8 cellular contexts compared by ENCODE assay signal in genomic region chr3:5057857-5058324, GRCh38.
DNase-seq lines count a peak whose midpoint lies in the region; ATAC-seq and TF ChIP-seq lines count a peak whose summit lies in the region.

No MANE protein-coding gene starts in this region.

- H3K4me1 ChIP-seq in neutrophil (ENCODE audit: control insufficient read depth in 1 of 2, insufficient read depth in 1 of 2, low read depth in 1 of 2, low read length in 1 of 2), result peaks cover 46% of the 10 kb centered on the region in 2 experiments
- H3K4me1 ChIP-seq in suprapubic skin, result peaks cover 17% of the 10 kb centered on the region

- H3K9me3 ChIP-seq in neutrophil, result no peaks in the 10 kb centered on the region
- H3K9me3 ChIP-seq in suprapubic skin, result no peaks in the 10 kb centered on the region

- TF ChIP-seq POLR2A in suprapubic skin (IDR thresholded peaks at IDR 0.05), result no peak

- H3K27ac ChIP-seq in neutrophil (no peak overlapping the region), suprapubic skin (no peak overlapping the region)

- no peaks in the 10 kb centered on the region for H3K36me3 ChIP-seq in neutrophil
- no peaks in the 10 kb centered on the region for H3K36me3 ChIP-seq in suprapubic skin

- H3K27me3 ChIP-seq in neutrophil (no peaks in the 10 kb centered on the region), suprapubic skin (no peaks in the 10 kb centered on the region)

- no peak for TF ChIP-seq EP300 in suprapubic skin (IDR thresholded peaks at IDR 0.05)

- ATAC-seq in GM19452 (IDR thresholded peaks at IDR 0.05; ENCODE audit: unreplicated experiment) (peak; percentile 89), HG03521 (IDR thresholded peaks at IDR 0.05; ENCODE audit: unreplicated experiment) (peak; percentile 83)

- DNase-seq in COLO829 (ENCODE audit: low spot score), result peak; percentile 42
- DNase-seq in RPMI7951 (ENCODE audit: low read depth), result peak; percentile 86
- peak; percentile 33 for DNase-seq in activated T-helper 1 cell treated with Interleukin-2 at 50 U/mL for 16 hours (ENCODE audit: low read depth)
- DNase-seq in fibroblast of the aortic adventitia (ENCODE audit: low read depth), result peak; percentile 93
- DNase-seq in suprapubic skin (ENCODE audit: low spot score in 2 of 2), result peak; percentile 85 to 87

- H3K4me3 ChIP-seq in fibroblast of the aortic adventitia (ENCODE audit: low read depth, low read length), result no peak overlapping the region
- no peak overlapping the region for H3K4me3 ChIP-seq in neutrophil (ENCODE audit: low read depth in 1 of 2, low read length in 1 of 2)
- H3K4me3 ChIP-seq in suprapubic skin, result no peak overlapping the region

- TF ChIP-seq CTCF in fibroblast of the aortic adventitia (IDR thresholded peaks at IDR 0.05; ENCODE audit: insufficient read depth, low read length) (peak; percentile 68), neutrophil (IDR thresholded peaks at IDR 0.05) (peak; percentile 56), suprapubic skin (IDR thresholded peaks at IDR 0.05) (peak; percentile 46 to 63)

- WGBS in suprapubic skin, result 25% methylated on average over 7 of the region's 7 CpGs

Comparison
In these comparisons a context has a peak if more than half of its experiments do, and no peak if none do; other contexts are left out.
1. DNase-seq: peak in every context shown above with its lines; median percentile 93 in fibroblast of the aortic adventitia; 86 in RPMI7951; 86 in suprapubic skin; 42 in COLO829; 33 in activated T-helper 1 cell treated with Interleukin-2 at 50 U/mL for 16 hours.